In genomic region chr16:74601131-74601871, GRCh38 we compare ENCODE assay signal across 8 cellular contexts. TPM values are rescaled to one million over a fixed set of nuclear protein-coding genes. Genes with fewer than 3 reads are reported as not detected.
A peak's percentile ranks its signal among the peaks of the same experiment; 100 is the strongest.
DNase-seq lines count a peak whose midpoint lies in the region; ATAC-seq, FAIRE-seq and TF ChIP-seq lines count a peak whose summit lies in the region.

No MANE protein-coding gene starts in this region.

- H3K27ac ChIP-seq in endothelial cell of umbilical vein (ENCODE audit: insufficient read depth, low read depth, low read length) (no peak overlapping the region), right cardiac atrium (ENCODE audit: low read length) (no peak overlapping the region)

- H3K9me3 ChIP-seq in endothelial cell of umbilical vein (replicated peaks; ENCODE audit: control insufficient read depth, insufficient read depth, low read length) (no peaks in the 10 kb centered on the region), right cardiac atrium (ENCODE audit: control insufficient read depth, low read length) (no peaks in the 10 kb centered on the region)

- no peak overlapping the region for H3K4me3 Mint-ChIP-seq in HFFc6

- H3K79me2 ChIP-seq in endothelial cell of umbilical vein (ENCODE audit: control insufficient read depth, insufficient read depth, low read length), result peaks cover 88% of the 10 kb centered on the region

- intact Hi-C loops in endothelial cell of umbilical vein (cut with micrococcal nuclease), result no loop called here
- intact Hi-C loops in right cardiac atrium (cut with DNase I), result loop anchor here in 2 of 4 donors (10.0 kb wide), 2 partner anchors 46 to 96 kb away; no protein-coding TSS in a partner anchor

- H3K4me3 ChIP-seq in endothelial cell of umbilical vein (replicated peaks in 1 of 3; ENCODE audit: insufficient read depth in 1 of 3, low read depth in 1 of 3, low read length in 3 of 3), result no peak overlapping the region
- H3K4me3 ChIP-seq in right cardiac atrium (ENCODE audit: low read length), result no peak overlapping the region

- dilution Hi-C loops in endothelial cell of umbilical vein (cut with MboI; ENCODE audit: extremely low pct_ligation_motif_present, low sequenced_read_pairs), result no loop called here

- peaks cover 3% of the 10 kb centered on the region for H3K9me1 ChIP-seq in endothelial cell of umbilical vein (replicated peaks; ENCODE audit: control insufficient read depth, extremely low read depth, insufficient read depth, low read length)

- TF ChIP-seq CTCF in endothelial cell of umbilical vein (IDR thresholded peaks at IDR 0.05; ENCODE audit: extremely low read depth in 1 of 2, insufficient read depth in 1 of 2, low read depth in 1 of 2, low read length in 2 of 2) (no peak), HFFc6 (IDR thresholded peaks at IDR 0.05) (no peak)

- POLR2A ChIA-PET in endothelial cell of umbilical vein (lab: Charles Lee), result no interaction called here

- peak; percentile 8 for FAIRE-seq in endothelial cell of umbilical vein (lab: Jason Lieb, UNC)

- H3K4me2 ChIP-seq in endothelial cell of umbilical vein (ENCODE audit: insufficient read depth, low read length), result peak overlapping the region; percentile 53

- no peak overlapping the region for H3K27ac Mint-ChIP-seq in HFFc6

- peaks cover 0 to 2% of the 10 kb centered on the region in 2 experiments for H3K36me3 ChIP-seq in endothelial cell of umbilical vein (ENCODE audit: control insufficient read depth in 2 of 2, extremely low read depth in 1 of 2, insufficient read depth in 2 of 2, low read length in 2 of 2)

- H3K27me3 Mint-ChIP-seq in HFFc6 (ENCODE audit: insufficient read depth), result no peaks in the 10 kb centered on the region

- H3K9ac ChIP-seq in endothelial cell of umbilical vein (replicated peaks; ENCODE audit: extremely low read depth, insufficient read depth, low read length), result no peak overlapping the region

- 61% methylated on average over 9 of the region's 9 CpGs for WGBS in right cardiac atrium

- H2AFZ ChIP-seq in endothelial cell of umbilical vein (ENCODE audit: low read depth, low read length), result no peak overlapping the region

- no peak for TF ChIP-seq POLR2A in endothelial cell of umbilical vein (IDR thresholded peaks at IDR 0.05; ENCODE audit: low read depth, low read length)

- peaks cover 32% of the 10 kb centered on the region for H3K4me1 ChIP-seq in endothelial cell of umbilical vein (ENCODE audit: control insufficient read depth, extremely low read depth, insufficient read depth, low read length)
- no peaks in the 10 kb centered on the region for H3K4me1 ChIP-seq in right cardiac atrium (ENCODE audit: control insufficient read depth, insufficient read depth, low read length)

- ATAC-seq in HG03108 (IDR thresholded peaks at IDR 0.05; ENCODE audit: unreplicated experiment), result peak; percentile 72
- ATAC-seq in activated CD4-positive, CD25-positive, alpha-beta regulatory T cell treated with anti-CD3 and anti-CD28 coated beads, Interleukin-2, amount 50 U/mL, for 24 hours, result peak; percentile 90 to 92
- ATAC-seq in right cardiac atrium, result no peak

- H3K4me1 Mint-ChIP-seq in HFFc6 (ENCODE audit: low read depth), result peaks cover 57% of the 10 kb centered on the region

- CTCF ChIA-PET in endothelial cell of umbilical vein (lab: Charles Lee), result no interaction called here

- DNase-seq in Daoy (ENCODE audit: low read depth), result peak; percentile 19
- peak; percentile 13 for DNase-seq in endothelial cell of umbilical vein (ENCODE audit: low read depth, low spot score)
- no peak for DNase-seq in DMS 273 treated with DMSO at 0.1 percent for 48 hours (lab: John Stamatoyannopoulos, UW)
- no peak for DNase-seq in NCI-H1105 (lab: John Stamatoyannopoulos, UW)
- no peak for DNase-seq in right cardiac atrium
- no peak for DNase-seq in HFFc6

- H4K20me1 ChIP-seq in endothelial cell of umbilical vein (replicated peaks; ENCODE audit: control insufficient read depth, extremely low read depth, insufficient read depth, low read length), result no peaks in the 10 kb centered on the region

- H3K27me3 ChIP-seq in endothelial cell of umbilical vein (ENCODE audit: control insufficient read depth in 2 of 2, insufficient read depth in 2 of 2, low read length in 2 of 2), result no peaks in the 10 kb centered on the region
- no peaks in the 10 kb centered on the region for H3K27me3 ChIP-seq in right cardiac atrium (ENCODE audit: control insufficient read depth, insufficient read depth)

- no peaks in the 10 kb centered on the region for H3K9me3 Mint-ChIP-seq in HFFc6

- peaks cover 26% of the 10 kb centered on the region for H3K36me3 Mint-ChIP-seq in HFFc6 (ENCODE audit: low read depth)

- no TSS peak for BruUV-seq in endothelial cell of umbilical vein (replicated peaks; lab: Mats Ljungman, UMichigan)

TF ChIP-seq in endothelial cell of umbilical vein, 7 proteins besides CTCF, POLR2A, EP300 and RAD21:
- TF ChIP-seq GATA2 (IDR thresholded peaks at IDR 0.05; ENCODE audit: insufficient read depth, insufficient read length, low read depth, low read length) (no peak), EZH2 (IDR thresholded peaks at IDR 0.05; ENCODE audit: borderline replicate concordance, low read depth, low read length, severe bottlenecking) (no peak), MYC (IDR thresholded peaks at IDR 0.05; ENCODE audit: low read depth, low read length) (no peak), JUN (IDR thresholded peaks at IDR 0.05; ENCODE audit: borderline replicate concordance, insufficient read depth, insufficient read length, low read depth) (no peak), FOS (IDR thresholded peaks at IDR 0.05; ENCODE audit: borderline replicate concordance, insufficient read depth, low read length) (no peak), POLR2AphosphoS5 (IDR thresholded peaks at IDR 0.05; ENCODE audit: insufficient read depth, low read depth, low read length) (no peak)
- TF ChIP-seq, protein P1, sequence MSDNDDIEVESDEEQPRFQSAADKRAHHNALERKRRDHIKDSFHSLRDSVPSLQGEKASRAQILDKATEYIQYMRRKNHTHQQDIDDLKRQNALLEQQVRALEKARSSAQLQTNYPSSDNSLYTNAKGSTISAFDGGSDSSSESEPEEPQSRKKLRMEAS (IDR thresholded peaks at IDR 0.05; ENCODE audit: insufficient read depth, insufficient read length), result no peak

RNA-seq across cellular contexts. Expression of gene GLG1, which starts 5.6 kb away (rescaled TPM):
- 31.4 and 34.5 TPM in 2 replicates for total RNA-seq in Daoy (2014; rRNA removed; shearing (Covaris generic))
- total RNA-seq in endothelial cell of umbilical vein (150 and 165 TPM in 2 replicates), right cardiac atrium (100 to 1,000 TPM in 1 of 4 donors, 10 to 100 TPM in 3; 91.6 to 109 (median 99.2) TPM)
- polyA plus RNA-seq in endothelial cell of umbilical vein (72.9 and 86.3 TPM in 2 replicates), right cardiac atrium (46.8 TPM)
- polyA plus RNA-seq in endothelial cell of umbilical vein (2011; cell fraction: cytosol; rRNA removed), result 93.4 and 103 TPM in 2 replicates
- polyA plus RNA-seq in endothelial cell of umbilical vein (2011; cell fraction: nucleus; rRNA removed), result 115 and 146 TPM in 2 replicates
- 132 and 142 TPM in 2 replicates for polyA plus RNA-seq in endothelial cell of umbilical vein (2012)
- 214 and 233 TPM in 2 replicates for polyA minus RNA-seq in endothelial cell of umbilical vein
- polyA minus RNA-seq in endothelial cell of umbilical vein (2011; cell fraction: cytosol; rRNA and poly(A)+ RNA removed), result 28.1 TPM
- polyA minus RNA-seq in endothelial cell of umbilical vein (2011; cell fraction: nucleus; rRNA and poly(A)+ RNA removed), result 98.2 and 141 TPM in 2 replicates
- 100 to 1,000 TPM; 149 to 167 (median 161) TPM for total RNA-seq in HFFc6 (2021; fragmentation: NEBNext Ultra II Directional; extraction: Animal tissue kit (Norgen Biotek cat#: 25700))

Comparison
In these comparisons a context has a peak if more than half of its experiments do, and no peak if none do; other contexts are left out.
1. DNase-seq: peak in Daoy (single experiment) and endothelial cell of umbilical vein (single experiment); none in DMS 273 treated with DMSO at 0.1 percent for 48 hours (single experiment), NCI-H1105 (single experiment), right cardiac atrium (0 of 3) and HFFc6 (single experiment).
2. ATAC-seq: peak in HG03108 (single experiment) and activated CD4-positive, CD25-positive, alpha-beta regulatory T cell treated with anti-CD3 and anti-CD28 coated beads, Interleukin-2, amount 50 U/mL, for 24 hours (2 of 2); none in right cardiac atrium (0 of 2).